ENCODE assay signal across 8 cellular contexts in genomic region chr13:95643814-95644598, GRCh38. TPM values are rescaled to one million over a fixed set of nuclear protein-coding genes. Genes with fewer than 3 reads are reported as not detected.
DNase-seq lines count a peak whose midpoint lies in the region; ATAC-seq, FAIRE-seq and TF ChIP-seq lines count a peak whose summit lies in the region.

No MANE protein-coding gene starts in this region.

- peak overlapping the region; percentile 36 for H3K9ac ChIP-seq in HUES48 (ENCODE audit: low read depth, low read length)

- no peak for TF ChIP-seq EP300 in sigmoid colon (IDR thresholded peaks at IDR 0.05)

- no peak for FAIRE-seq in GM12892 (lab: Jason Lieb, UNC)

- intact Hi-C loops in adrenal gland (cut with DNase I) = no loop called here
- intact Hi-C loops in sigmoid colon (cut with DNase I) = no loop called here

- ATAC-seq in GM18907 (IDR thresholded peaks at IDR 0.05; ENCODE audit: unreplicated experiment) = peak; percentile 45

- WGBS in adrenal gland, 4 donors = 1 to 11% (median 6%) methylated on average over 14 to 69 of the region's 69 CpGs
- 2 to 6% methylated on average over 69 of the region's 69 CpGs for WGBS in sigmoid colon, 2 donors

- no peak for TF ChIP-seq CTCF in AG04450 (IDR thresholded peaks at IDR 0.05; ENCODE audit: low read depth, low read length)
- TF ChIP-seq CTCF in adrenal gland (IDR thresholded peaks at IDR 0.05) = no peak
- no peak for TF ChIP-seq CTCF in sigmoid colon (IDR thresholded peaks at IDR 0.05)
- TF ChIP-seq CTCF in GM13976 (IDR thresholded peaks at IDR 0.05; ENCODE audit: borderline replicate concordance, control extremely low read depth, extremely low read depth, insufficient read depth, missing control alignments) = no peak

- CTCF ChIA-PET in AG04450 (lab: Charles Lee) = interaction anchor here (0.9 to 4.5 kb wide), 6 partner anchors 16 to 190 kb away, joined by 3 to 17 read pairs (median 14); no protein-coding TSS in a partner anchor

- H3K4me1 ChIP-seq in HUES48 (ENCODE audit: control insufficient read depth, insufficient read depth, low read length) (peaks cover 26% of the 10 kb centered on the region), adrenal gland (replicated peaks in 1 of 2) (peaks cover 0 to 19% of the 10 kb centered on the region in 2 donors), sigmoid colon (peaks cover 0 to 38% (median 23%) of the 10 kb centered on the region in 4 donors)

- POLR2A ChIA-PET in AG04450 (lab: Yijun Ruan, JAX) = interaction anchor here (0.6 to 3.4 kb wide), 3 partner anchors 19 to 33 kb away, joined by 4 to 23 read pairs (median 7); partner anchors contain the start of gene DNAJC3

- peaks cover 3% of the 10 kb centered on the region; the same call in 1 of the 2 replicates for H3K9me3 ChIP-seq in AG04450 (ENCODE audit: control insufficient read depth, insufficient read depth, low read length)
- H3K9me3 ChIP-seq in HUES48 (ENCODE audit: control insufficient read depth, insufficient read depth, low read length) = no peaks in the 10 kb centered on the region
- H3K9me3 ChIP-seq in adrenal gland (replicated peaks in 1 of 3) = no peaks in the 10 kb centered on the region
- H3K9me3 ChIP-seq in sigmoid colon = no peaks in the 10 kb centered on the region

- H3K27ac ChIP-seq in AG04450 (ENCODE audit: low read depth, low read length) (peak overlapping the region; percentile 65), HUES48 (ENCODE audit: low read depth, low read length) (peak overlapping the region; percentile 72), adrenal gland (peak overlapping the region in 2 of 5 donors; percentile 63 to 75), sigmoid colon (peak overlapping the region; percentile 73 to 88 (median 84))

- no peak for TF ChIP-seq POLR2A in adrenal gland (IDR thresholded peaks at IDR 0.05)
- no peak for TF ChIP-seq POLR2A in sigmoid colon (IDR thresholded peaks at IDR 0.05)
- no peak for TF ChIP-seq POLR2A in GM12892 (IDR thresholded peaks at IDR 0.05; ENCODE audit: low read depth, low read length)

- H3K27me3 ChIP-seq in AG04450 (ENCODE audit: control insufficient read depth, insufficient read depth, low read length) (no peaks in the 10 kb centered on the region), HUES48 (ENCODE audit: control insufficient read depth, insufficient read depth, low read length) (peaks cover 17% of the 10 kb centered on the region), adrenal gland (no peaks in the 10 kb centered on the region), sigmoid colon (peaks cover 0 to 4% (median 3%) of the 10 kb centered on the region in 3 donors)

- DNase-seq in AG04450 (ENCODE audit: low read depth, low spot score) = no peak
- DNase-seq in adrenal gland = peak in 2 of 7 donors; percentile 16 to 20
- DNase-seq in hypothalamus (lab: John Stamatoyannopoulos, UW) = peak in 30 of 51 donors; percentile 1 to 68 (median 36)
- no peak for DNase-seq in sigmoid colon
- DNase-seq in GM13976 (ENCODE audit: low spot score) = no peak
- no peak for DNase-seq in GM12892 (ENCODE audit: insufficient read length)

- H3K4me3 ChIP-seq in AG04450 (ENCODE audit: low read depth, low read length) (peak overlapping the region; percentile 65), HUES48 (ENCODE audit: low read depth, low read length) (peak overlapping the region; percentile 66), adrenal gland (peak overlapping the region in 3 of 4 donors; percentile 20 to 56 (median 42)), sigmoid colon (peak overlapping the region; percentile 57 to 80 (median 64))

- in situ Hi-C loops in GM13976 (cut with MboI; ENCODE audit: low sequenced_read_pairs, unreplicated experiment) = no loop called here

- H3K36me3 ChIP-seq in HUES48 (ENCODE audit: control insufficient read depth, insufficient read depth, low read length) = peaks cover 10% of the 10 kb centered on the region
- H3K36me3 ChIP-seq in adrenal gland (replicated peaks in 1 of 2) = no peaks in the 10 kb centered on the region
- H3K36me3 ChIP-seq in sigmoid colon = no peaks in the 10 kb centered on the region

RNA-seq across cellular contexts. Expression of gene DZIP1, which starts 0.5 kb away (rescaled TPM):
- polyA plus RNA-seq in AG04450 (2011; rRNA removed) = 30.5 and 32.9 TPM in 2 replicates
- polyA minus RNA-seq in AG04450 (2011; rRNA and poly(A)+ RNA removed) = 22.0 and 24.2 TPM in 2 replicates
- total RNA-seq in adrenal gland = 10 to 100 TPM in 2 of 8 donors, 1 to 10 TPM in 6; 6.7 to 16.7 (median 9.5) TPM
- polyA plus RNA-seq in adrenal gland = 10 to 100 TPM in 2 of 3 donors, 1 to 10 TPM in 1; 9.9 to 16.1 (median 13.2) TPM
- total RNA-seq in sigmoid colon = 10 to 100 TPM; 17.5 to 41.8 (median 29.2) TPM
- polyA plus RNA-seq in sigmoid colon = 1 to 10 TPM; 1.8 to 3.7 (median 3.6) TPM
- polyA plus RNA-seq in GM12892 (2012; ENCODE audit: missing spikeins) = 8.4 TPM

RNA-seq across cellular contexts. Expression of gene DNAJC3, which starts 32.9 kb away (rescaled TPM):
- polyA plus RNA-seq in AG04450 (2011; rRNA removed) = 21.7 and 30.2 TPM in 2 replicates
- polyA minus RNA-seq in AG04450 (2011; rRNA and poly(A)+ RNA removed) = 24.9 and 36.4 TPM in 2 replicates
- total RNA-seq in adrenal gland = 10 to 100 TPM; 40.6 to 99.0 (median 48.1) TPM
- polyA plus RNA-seq in adrenal gland = 10 to 100 TPM in 1 of 3 donors, 1 to 10 TPM in 2; 8.7 to 71.0 (median 9.4) TPM
- total RNA-seq in sigmoid colon = 10 to 100 TPM; 41.5 to 48.5 (median 43.4) TPM
- 10 to 100 TPM in 1 of 3 donors, 1 to 10 TPM in 2; 4.8 to 26.5 (median 6.0) TPM for polyA plus RNA-seq in sigmoid colon
- 13.7 TPM for polyA plus RNA-seq in GM12892 (2012; ENCODE audit: missing spikeins)

Comparison
In these comparisons a context has a peak if more than half of its experiments do, and no peak if none do; other contexts are left out.
1. DNase-seq: peak in hypothalamus (30 of 51); none in AG04450 (single experiment), sigmoid colon (single experiment), GM13976 (single experiment) and GM12892 (single experiment).
2. Peak in every context shown above with its lines, with median percentiles within 50 percentile points of each other: H3K4me3 ChIP-seq.